ENCODE assay signal across 8 cellular contexts in genomic region chr22:25110846-25111578, GRCh38.
DNase-seq lines count a peak whose midpoint lies in the region; ATAC-seq and TF ChIP-seq lines count a peak whose summit lies in the region.

No MANE protein-coding gene starts in this region.

- TF ChIP-seq CTCF in PC-9 (conservative IDR thresholded peaks at IDR 0.05): peak; percentile 74

- peaks cover 6% of the 10 kb centered on the region; the same call in 1 of the 2 replicates for H3F3A ChIP-seq in PC-9 (ENCODE audit: insufficient read depth, low read depth)

- peak overlapping the region; percentile 9; the same call in 1 of the 2 replicates for H3K27ac ChIP-seq in PC-9

- peaks cover 5% of the 10 kb centered on the region for H3K4me1 ChIP-seq in PC-9 (replicated peaks; ENCODE audit: insufficient read depth)

- H3K4me2 ChIP-seq in PC-9: peak overlapping the region; percentile 93

- H3K4me3 ChIP-seq in PC-9: peak overlapping the region; percentile 78

- H4K20me1 ChIP-seq in PC-9 (ENCODE audit: insufficient read depth): peaks cover 6% of the 10 kb centered on the region; the same call in 1 of the 2 replicates

- peak overlapping the region; percentile 82 for H3K27ac Mint-ChIP-seq in activated T-helper 1 cell treated with anti-CD3 and anti-CD28 coated beads, Interleukin-12 subunit alpha, Interleukin-12 subunit beta, Interleukin-2, Interleukin-4 antibody, amounts not matched to agents 30 ng/mL and 10 ng/mL and 1 ng/mL, durations not matched to agents 14 hours and 24 hours and 36 hours
- peak overlapping the region; percentile 20 to 93 (median 76) for H3K27ac Mint-ChIP-seq in naive B cell
- H3K27ac Mint-ChIP-seq in stimulated activated effector memory CD8-positive, alpha-beta T cell treated with anti-CD3 and anti-CD28 coated beads, Interleukin-12 subunit alpha, Interleukin-12 subunit beta, amount 100 ng/mL, for 72 hours: peak overlapping the region; percentile 85

- no peaks in the 10 kb centered on the region; the same call in 1 of the 2 replicates for H3K79me2 ChIP-seq in PC-9 (ENCODE audit: low read depth)

- H3K4me1 Mint-ChIP-seq in activated T-helper 1 cell treated with anti-CD3 and anti-CD28 coated beads, Interleukin-12 subunit alpha, Interleukin-12 subunit beta, Interleukin-2, Interleukin-4 antibody, amounts not matched to agents 30 ng/mL and 10 ng/mL and 1 ng/mL, durations not matched to agents 14 hours and 24 hours and 36 hours (ENCODE audit: low read depth): peaks cover 18% of the 10 kb centered on the region
- H3K4me1 Mint-ChIP-seq in naive B cell: peaks cover 20 to 24% (median 20%) of the 10 kb centered on the region in 3 donors
- H3K4me1 Mint-ChIP-seq in stimulated activated effector memory CD8-positive, alpha-beta T cell treated with anti-CD3 and anti-CD28 coated beads, Interleukin-12 subunit alpha, Interleukin-12 subunit beta, amount 100 ng/mL, for 72 hours: peaks cover 8% of the 10 kb centered on the region

- H2AFZ ChIP-seq in PC-9: peak overlapping the region; percentile 57

- peak overlapping the region; percentile 82 for H3K4me3 Mint-ChIP-seq in activated T-helper 1 cell treated with anti-CD3 and anti-CD28 coated beads, Interleukin-12 subunit alpha, Interleukin-12 subunit beta, Interleukin-2, Interleukin-4 antibody, amounts not matched to agents 30 ng/mL and 10 ng/mL and 1 ng/mL, durations not matched to agents 14 hours and 24 hours and 36 hours
- H3K4me3 Mint-ChIP-seq in naive B cell: peak overlapping the region; percentile 73 to 92 (median 84)
- peak overlapping the region; percentile 78 for H3K4me3 Mint-ChIP-seq in stimulated activated effector memory CD8-positive, alpha-beta T cell treated with anti-CD3 and anti-CD28 coated beads, Interleukin-12 subunit alpha, Interleukin-12 subunit beta, amount 100 ng/mL, for 72 hours

- H3K9me3 Mint-ChIP-seq in activated T-helper 1 cell treated with anti-CD3 and anti-CD28 coated beads, Interleukin-12 subunit alpha, Interleukin-12 subunit beta, Interleukin-2, Interleukin-4 antibody, amounts not matched to agents 30 ng/mL and 10 ng/mL and 1 ng/mL, durations not matched to agents 14 hours and 24 hours and 36 hours: no peaks in the 10 kb centered on the region
- H3K9me3 Mint-ChIP-seq in naive B cell: peaks cover 0 to 11% (median 0%) of the 10 kb centered on the region in 7 donors
- no peaks in the 10 kb centered on the region for H3K9me3 Mint-ChIP-seq in stimulated activated effector memory CD8-positive, alpha-beta T cell treated with anti-CD3 and anti-CD28 coated beads, Interleukin-12 subunit alpha, Interleukin-12 subunit beta, amount 100 ng/mL, for 72 hours

- H3K27me3 Mint-ChIP-seq in activated T-helper 1 cell treated with anti-CD3 and anti-CD28 coated beads, Interleukin-12 subunit alpha, Interleukin-12 subunit beta, Interleukin-2, Interleukin-4 antibody, amounts not matched to agents 30 ng/mL and 10 ng/mL and 1 ng/mL, durations not matched to agents 14 hours and 24 hours and 36 hours (ENCODE audit: insufficient read depth): peaks cover 2% of the 10 kb centered on the region
- H3K27me3 Mint-ChIP-seq in naive B cell: peaks cover 30 to 74% (median 67%) of the 10 kb centered on the region in 3 donors

- peaks cover 8% of the 10 kb centered on the region for H3K36me3 Mint-ChIP-seq in activated T-helper 1 cell treated with anti-CD3 and anti-CD28 coated beads, Interleukin-12 subunit alpha, Interleukin-12 subunit beta, Interleukin-2, Interleukin-4 antibody, amounts not matched to agents 30 ng/mL and 10 ng/mL and 1 ng/mL, durations not matched to agents 14 hours and 24 hours and 36 hours (ENCODE audit: low read depth)
- H3K36me3 Mint-ChIP-seq in naive B cell: no peaks in the 10 kb centered on the region
- no peaks in the 10 kb centered on the region for H3K36me3 Mint-ChIP-seq in stimulated activated effector memory CD8-positive, alpha-beta T cell treated with anti-CD3 and anti-CD28 coated beads, Interleukin-12 subunit alpha, Interleukin-12 subunit beta, amount 100 ng/mL, for 72 hours

- peak; percentile 81 for DNase-seq in DMS114 treated with DMSO at 0.1 percent for 48 hours (lab: John Stamatoyannopoulos, UW; ENCODE audit: unreplicated experiment)
- peak in 73 of 76 experiments; percentile 18 to 83 (median 59) for DNase-seq in HUDEP-2 (lab: John Stamatoyannopoulos, UW; ENCODE audit: unreplicated experiment in 76 of 76)
- peak; percentile 73 to 85 for DNase-seq in PC-9
- peak; percentile 30 for DNase-seq in activated T-helper 1 cell treated with anti-CD3 and anti-CD28 coated beads, Interleukin-12 subunit alpha, Interleukin-12 subunit beta, Interleukin-2, Interleukin-4 antibody, amounts not matched to agents 30 ng/mL and 10 ng/mL and 1 ng/mL, durations not matched to agents 14 hours and 24 hours and 36 hours (ENCODE audit: low spot score)
- DNase-seq in fibroblast of gingiva (ENCODE audit: low read depth): peak; percentile 82
- DNase-seq in naive B cell: peak; percentile 37
- peak; percentile 21 to 65 for DNase-seq in stimulated activated effector memory CD8-positive, alpha-beta T cell treated with anti-CD3 and anti-CD28 coated beads, Interleukin-12 subunit alpha, Interleukin-12 subunit beta, amount 100 ng/mL, for 72 hours (ENCODE audit: low spot score in 2 of 2)

- CTCF ChIA-PET in PC-9 (lab: Charles Lee): interaction anchor here (0.6 to 1.3 kb wide), 3 partner anchors 43 to 58 kb away, joined by 3 read pairs; no protein-coding TSS in a partner anchor

- POLR2A ChIA-PET in PC-9 (lab: Charles Lee; ENCODE audit: unreplicated experiment): interaction anchor here (0.7 kb wide), 1 partner anchor 70 kb away, joined by 5 read pairs; no protein-coding TSS in a partner anchor

- H3K9me2 ChIP-seq in PC-9 (ENCODE audit: insufficient read depth): no peaks in the 10 kb centered on the region

- BruUV-seq in PC-9 (replicated peaks; lab: Mats Ljungman, UMichigan): no TSS peak

- H3K27me3 ChIP-seq in PC-9 (ENCODE audit: insufficient read depth, low read depth): no peaks in the 10 kb centered on the region

- ATAC-seq in naive B cell (ENCODE audit: low read depth in 2 of 2): peak; percentile 78 to 83
- ATAC-seq in stimulated activated effector memory CD8-positive, alpha-beta T cell treated with anti-CD3 and anti-CD28 coated beads, Interleukin-12 subunit alpha, Interleukin-12 subunit beta, amount 100 ng/mL, for 72 hours: peak; percentile 87
- no peak for ATAC-seq in HG02610 (IDR thresholded peaks at IDR 0.05; ENCODE audit: unreplicated experiment)

- no peaks in the 10 kb centered on the region for H3K36me3 ChIP-seq in PC-9 (ENCODE audit: low read depth)

- intact Hi-C loops in PC-9 (cut with micrococcal nuclease; ENCODE audit: unreplicated experiment): loop anchor here (1.0 to 5.0 kb wide), 3 partner anchors 41 to 172 kb away; no protein-coding TSS in a partner anchor
- intact Hi-C loops in activated T-helper 1 cell treated with anti-CD3 and anti-CD28 coated beads, Interleukin-12 subunit alpha, Interleukin-12 subunit beta, Interleukin-2, Interleukin-4 antibody, amounts not matched to agents 30 ng/mL and 10 ng/mL and 1 ng/mL, durations not matched to agents 14 hours and 24 hours and 36 hours (cut with micrococcal nuclease): loop anchor here (1.0 to 5.0 kb wide), 4 partner anchors 24 to 61 kb away; no protein-coding TSS in a partner anchor

- no peaks in the 10 kb centered on the region for H3K9me3 ChIP-seq in PC-9 (ENCODE audit: insufficient read depth, low read depth)

Comparison
In these comparisons a context has a peak if more than half of its experiments do, and no peak if none do; other contexts are left out.
1. DNase-seq: peak in every context shown above with its lines; median percentile 82 in fibroblast of gingiva; 81 in DMS114 treated with DMSO at 0.1 percent for 48 hours; 79 in PC-9; 59 in HUDEP-2; 43 in stimulated activated effector memory CD8-positive, alpha-beta T cell treated with anti-CD3 and anti-CD28 coated beads, Interleukin-12 subunit alpha, Interleukin-12 subunit beta, amount 100 ng/mL, for 72 hours; 37 in naive B cell; 30 in activated T-helper 1 cell treated with anti-CD3 and anti-CD28 coated beads, Interleukin-12 subunit alpha, Interleukin-12 subunit beta, Interleukin-2, Interleukin-4 antibody, amounts not matched to agents 30 ng/mL and 10 ng/mL and 1 ng/mL, durations not matched to agents 14 hours and 24 hours and 36 hours.